ENCODE assay signal across 17 cellular contexts in genomic region chr5:40603378-40603777, GRCh38.
DNase-seq lines count a peak whose midpoint lies in the region; ATAC-seq, FAIRE-seq and TF ChIP-seq lines count a peak whose summit lies in the region.
"Had no signal": no experiment of that assay in that cellular context is flagged by ENCODE, and none has a peak within 500 bp of the region (broad histone marks: within the 10 kb centered on the region; RNA-seq: fewer than 3 reads in every experiment).

No MANE protein-coding gene starts in this region.

- POLR2A ChIA-PET in endothelial cell of umbilical vein (lab: Charles Lee): no interaction called here

- no peak overlapping the region for H3K4me3 ChIP-seq in endothelial cell of umbilical vein (replicated peaks in 1 of 3; ENCODE audit: insufficient read depth in 1 of 3, low read depth in 1 of 3, low read length in 3 of 3)
- no peak overlapping the region for H3K4me3 ChIP-seq in retinal pigment epithelial cell (ENCODE audit: low read length)
- H3K4me3 ChIP-seq in mucosa of descending colon: no peak overlapping the region
- H3K4me3 ChIP-seq: adrenal gland, HAP-1, left ventricle myocardium inferior had no signal

- H3K27ac ChIP-seq in endothelial cell of umbilical vein (ENCODE audit: insufficient read depth, low read depth, low read length): no peak overlapping the region
- H3K27ac ChIP-seq: adrenal gland, left ventricle myocardium inferior had no signal

- H3K4me1 ChIP-seq in endothelial cell of umbilical vein (ENCODE audit: control insufficient read depth, extremely low read depth, insufficient read depth, low read length): peaks cover 4% of the 10 kb centered on the region
- no peaks in the 10 kb centered on the region for H3K4me1 ChIP-seq in mucosa of descending colon (ENCODE audit: low read depth)
- H3K4me1 ChIP-seq: adrenal gland had no signal

- H4K20me1 ChIP-seq in endothelial cell of umbilical vein (replicated peaks; ENCODE audit: control insufficient read depth, extremely low read depth, insufficient read depth, low read length): no peaks in the 10 kb centered on the region

- no peak for TF ChIP-seq POLR2A in endothelial cell of umbilical vein (IDR thresholded peaks at IDR 0.05; ENCODE audit: low read depth, low read length)

- BruUV-seq in endothelial cell of umbilical vein (replicated peaks; lab: Mats Ljungman, UMichigan): no TSS peak

- H3K27me3 ChIP-seq in endothelial cell of umbilical vein (ENCODE audit: control insufficient read depth in 2 of 2, insufficient read depth in 2 of 2, low read length in 2 of 2): no peaks in the 10 kb centered on the region
- H3K27me3 ChIP-seq: adrenal gland had no signal

- H3K79me2 ChIP-seq in endothelial cell of umbilical vein (ENCODE audit: control insufficient read depth, insufficient read depth, low read length): no peaks in the 10 kb centered on the region

- H3K36me3 ChIP-seq in endothelial cell of umbilical vein (ENCODE audit: control insufficient read depth in 2 of 2, extremely low read depth in 1 of 2, insufficient read depth in 2 of 2, low read length in 2 of 2) (no peaks in the 10 kb centered on the region), mucosa of descending colon (ENCODE audit: low read depth) (no peaks in the 10 kb centered on the region)
- H3K36me3 ChIP-seq: adrenal gland, HAP-1, left ventricle myocardium inferior had no signal

- CTCF ChIA-PET in endothelial cell of umbilical vein (lab: Charles Lee): no interaction called here

- no peak for ATAC-seq in GM19328 (IDR thresholded peaks at IDR 0.05; ENCODE audit: unreplicated experiment)
- no peak for ATAC-seq in mucosa of descending colon

- intact Hi-C loops in endothelial cell of umbilical vein (cut with micrococcal nuclease) (no loop called here), mucosa of descending colon (cut with DNase I, micrococcal nuclease) (no loop called here)

- H3K9me3 ChIP-seq in endothelial cell of umbilical vein (replicated peaks; ENCODE audit: control insufficient read depth, insufficient read depth, low read length) (no peaks in the 10 kb centered on the region), mucosa of descending colon (no peaks in the 10 kb centered on the region)
- H3K9me3 ChIP-seq: adrenal gland, HAP-1, left ventricle myocardium inferior had no signal

- no peak for TF ChIP-seq CTCF in endothelial cell of umbilical vein (IDR thresholded peaks at IDR 0.05; ENCODE audit: extremely low read depth in 1 of 2, insufficient read depth in 1 of 2, low read depth in 1 of 2, low read length in 2 of 2)
- TF ChIP-seq CTCF in retinal pigment epithelial cell (conservative IDR thresholded peaks at IDR 0.05; ENCODE audit: low read depth, low read length): no peak
- TF ChIP-seq CTCF in mucosa of descending colon (IDR thresholded peaks at IDR 0.05): no peak

- FAIRE-seq in endothelial cell of umbilical vein (lab: Jason Lieb, UNC): peak; percentile 69
- FAIRE-seq: endometrium, small intestine had no signal

- H3K4me2 ChIP-seq in endothelial cell of umbilical vein (ENCODE audit: insufficient read depth, low read length): no peak overlapping the region

- no peak overlapping the region for H2AFZ ChIP-seq in endothelial cell of umbilical vein (ENCODE audit: low read depth, low read length)

- dilution Hi-C loops in endothelial cell of umbilical vein (cut with MboI; ENCODE audit: extremely low pct_ligation_motif_present, low sequenced_read_pairs): no loop called here

- peak; percentile 40 for DNase-seq in ELR (ENCODE audit: low read depth)
- DNase-seq in NCI-H748 treated with DMSO at 0.1 percent for 48 hours (lab: John Stamatoyannopoulos, UW): peak; percentile 63
- peak; percentile 76 for DNase-seq in endothelial cell of umbilical vein (ENCODE audit: low read depth, low spot score)
- peak; percentile 84 for DNase-seq in retinal pigment epithelial cell (ENCODE audit: low read depth)
- DNase-seq in ureter (ENCODE audit: low spot score): no peak
- no peak for DNase-seq in mucosa of descending colon
- DNase-seq: activated CD4-positive, CD25-positive, alpha-beta regulatory T cell treated with anti-CD3 and anti-CD28 coated beads, Interleukin-2, amount 50 U/mL, for 72 hours; adrenal gland; cerebellar nuclear complex; DMS 273 treated with DMSO at 0.1 percent for 48 hours; left ventricle myocardium inferior; NCI-H187; small intestine; T-helper 9 cell had no signal

- no peak overlapping the region for H3K9ac ChIP-seq in endothelial cell of umbilical vein (replicated peaks; ENCODE audit: extremely low read depth, insufficient read depth, low read length)

- no peaks in the 10 kb centered on the region for H3K9me1 ChIP-seq in endothelial cell of umbilical vein (replicated peaks; ENCODE audit: control insufficient read depth, extremely low read depth, insufficient read depth, low read length)

TF ChIP-seq in endothelial cell of umbilical vein, 7 proteins besides CTCF, POLR2A, EP300 and RAD21:
- no peak for TF ChIP-seq MYC (IDR thresholded peaks at IDR 0.05; ENCODE audit: low read depth, low read length)
- no peak for TF ChIP-seq POLR2AphosphoS5 (IDR thresholded peaks at IDR 0.05; ENCODE audit: insufficient read depth, low read depth, low read length)
- TF ChIP-seq MAX (IDR thresholded peaks at IDR 0.05; ENCODE audit: insufficient read depth, insufficient read length): no peak
- no peak for TF ChIP-seq GATA2 (IDR thresholded peaks at IDR 0.05; ENCODE audit: insufficient read depth, insufficient read length, low read depth, low read length)
- no peak for TF ChIP-seq EZH2 (IDR thresholded peaks at IDR 0.05; ENCODE audit: borderline replicate concordance, low read depth, low read length, severe bottlenecking)
- TF ChIP-seq FOS (IDR thresholded peaks at IDR 0.05; ENCODE audit: borderline replicate concordance, insufficient read depth, low read length): no peak
- no peak for TF ChIP-seq JUN (IDR thresholded peaks at IDR 0.05; ENCODE audit: borderline replicate concordance, insufficient read depth, insufficient read length, low read depth)

Comparison
In these comparisons a context has a peak if more than half of its experiments do, and no peak if none do; other contexts are left out.
1. DNase-seq: peak in ELR (single experiment), NCI-H748 treated with DMSO at 0.1 percent for 48 hours (single experiment), endothelial cell of umbilical vein (single experiment) and retinal pigment epithelial cell (single experiment); none in ureter (single experiment) and mucosa of descending colon (0 of 3).